In genomic region chr5:173228639-173229380, GRCh38 we compare ENCODE assay signal across 11 cellular contexts. TPM values are rescaled to one million over a fixed set of nuclear protein-coding genes. Genes with fewer than 3 reads are reported as not detected.
A peak's percentile ranks its signal among the peaks of the same experiment; 100 is the strongest.
DNase-seq lines count a peak whose midpoint lies in the region; ATAC-seq and TF ChIP-seq lines count a peak whose summit lies in the region.
"Had no signal": no experiment of that assay in that cellular context is flagged by ENCODE, and none has a peak within 500 bp of the region (broad histone marks: within the 10 kb centered on the region; RNA-seq: fewer than 3 reads in every experiment).

No MANE protein-coding gene starts in this region.

- H3K4me1 ChIP-seq in naive thymus-derived CD4-positive, alpha-beta T cell (ENCODE audit: control insufficient read depth in 2 of 2, insufficient read depth in 2 of 2, low read length in 2 of 2) = peaks cover 0 to 5% of the 10 kb centered on the region in 2 donors
- H3K4me1 ChIP-seq in urinary bladder (ENCODE audit: insufficient read depth) = no peaks in the 10 kb centered on the region
- peaks cover 3% of the 10 kb centered on the region for H3K4me1 ChIP-seq in ovary (ENCODE audit: insufficient read depth)

- peak overlapping the region; percentile 72 for H3K4me3 Mint-ChIP-seq in activated naive CD4-positive, alpha-beta T cell treated with anti-CD3 and anti-CD28 coated beads, Interleukin-2, amount 50 U/mL, for 24 hours
- peak overlapping the region; percentile 27 to 70 (median 62) for H3K4me3 Mint-ChIP-seq in naive thymus-derived CD4-positive, alpha-beta T cell

- H3K4me1 Mint-ChIP-seq in activated naive CD4-positive, alpha-beta T cell treated with anti-CD3 and anti-CD28 coated beads, Interleukin-2, amount 50 U/mL, for 24 hours = peaks cover 27% of the 10 kb centered on the region
- H3K4me1 Mint-ChIP-seq in naive thymus-derived CD4-positive, alpha-beta T cell = peaks cover 10 to 35% (median 26%) of the 10 kb centered on the region in 7 donors

- no peak for DNase-seq in activated naive CD4-positive, alpha-beta T cell treated with Interleukin-2 at 50 U/mL for 16 hours
- DNase-seq in dermis blood vessel endothelial cell (peak; percentile 37), anterior cingulate cortex (lab: John Stamatoyannopoulos, UW) (no peak), ovary (no peak)
- DNase-seq in naive thymus-derived CD4-positive, alpha-beta T cell = peak in 1 of 9 donors; percentile 17
- DNase-seq: activated CD4-positive, alpha-beta T cell treated with anti-CD3 and anti-CD28 coated beads for 48 hours had no signal

- no peaks in the 10 kb centered on the region for H3K9me3 Mint-ChIP-seq in activated naive CD4-positive, alpha-beta T cell treated with anti-CD3 and anti-CD28 coated beads, Interleukin-2, amount 50 U/mL, for 24 hours
- H3K9me3 Mint-ChIP-seq in naive thymus-derived CD4-positive, alpha-beta T cell = peaks cover 0 to 10% (median 1%) of the 10 kb centered on the region in 11 donors

- intact Hi-C loops in naive thymus-derived CD4-positive, alpha-beta T cell (cut with micrococcal nuclease) = no loop called here
- intact Hi-C loops in ovary (cut with DNase I) = no loop called here

- no peak for TF ChIP-seq CTCF in ovary (IDR thresholded peaks at IDR 0.05)

- TF ChIP-seq EP300 in ovary (IDR thresholded peaks at IDR 0.05) = no peak

- peaks cover 52% of the 10 kb centered on the region for H3K27me3 Mint-ChIP-seq in activated naive CD4-positive, alpha-beta T cell treated with anti-CD3 and anti-CD28 coated beads, Interleukin-2, amount 50 U/mL, for 24 hours
- H3K27me3 Mint-ChIP-seq in naive thymus-derived CD4-positive, alpha-beta T cell = peaks cover 60 to 81% (median 68%) of the 10 kb centered on the region in 5 donors

- no peak overlapping the region for H3K27ac ChIP-seq in naive thymus-derived CD4-positive, alpha-beta T cell (ENCODE audit: low read depth, low read length)
- H3K27ac ChIP-seq in urinary bladder (ENCODE audit: low read depth) (no peak overlapping the region), ovary (no peak overlapping the region)
- H3K27ac ChIP-seq: SJSA1 had no signal

- no peaks in the 10 kb centered on the region for H3K36me3 Mint-ChIP-seq in activated naive CD4-positive, alpha-beta T cell treated with anti-CD3 and anti-CD28 coated beads, Interleukin-2, amount 50 U/mL, for 24 hours
- H3K36me3 Mint-ChIP-seq in naive thymus-derived CD4-positive, alpha-beta T cell = peaks cover 0 to 4% (median 2%) of the 10 kb centered on the region in 5 donors

- no peak overlapping the region for H3K4me3 ChIP-seq in naive thymus-derived CD4-positive, alpha-beta T cell (ENCODE audit: low read length)
- H3K4me3 ChIP-seq in urinary bladder (ENCODE audit: low read depth, low read length) (peak overlapping the region; percentile 2), ovary (no peak overlapping the region)
- H3K4me3 ChIP-seq: SJSA1 had no signal

- CTCF ChIA-PET in naive thymus-derived CD4-positive, alpha-beta T cell (lab: Charles Lee) = no interaction called here

- ATAC-seq in naive thymus-derived CD4-positive, alpha-beta T cell = no peak
- ATAC-seq in GM19328 (IDR thresholded peaks at IDR 0.05; ENCODE audit: unreplicated experiment) = no peak

- no peaks in the 10 kb centered on the region for H3K36me3 ChIP-seq in naive thymus-derived CD4-positive, alpha-beta T cell (ENCODE audit: control insufficient read depth in 2 of 3, insufficient read depth in 3 of 3, low read length in 3 of 3)
- H3K36me3 ChIP-seq in urinary bladder (ENCODE audit: insufficient read depth) (no peaks in the 10 kb centered on the region), ovary (no peaks in the 10 kb centered on the region)
- H3K36me3 ChIP-seq: SJSA1 had no signal

- WGBS in urinary bladder = 12% methylated on average over 47 of the region's 47 CpGs
- WGBS in ovary, 3 donors = 11 to 22% (median 16%) methylated on average over 47 of the region's 47 CpGs

- H3K27ac Mint-ChIP-seq in activated naive CD4-positive, alpha-beta T cell treated with anti-CD3 and anti-CD28 coated beads, Interleukin-2, amount 50 U/mL, for 24 hours = no peak overlapping the region
- H3K27ac Mint-ChIP-seq in naive thymus-derived CD4-positive, alpha-beta T cell = peak overlapping the region in 1 of 9 donors; percentile 72

- POLR2A ChIA-PET in naive thymus-derived CD4-positive, alpha-beta T cell (lab: Charles Lee) = no interaction called here

- H3K27me3 ChIP-seq in naive thymus-derived CD4-positive, alpha-beta T cell (ENCODE audit: control insufficient read depth in 2 of 2, insufficient read depth in 2 of 2, low read length in 2 of 2) = peaks cover 0 to 12% of the 10 kb centered on the region in 2 donors
- H3K27me3 ChIP-seq in ovary = no peaks in the 10 kb centered on the region

- no peaks in the 10 kb centered on the region for H3K9me3 ChIP-seq in naive thymus-derived CD4-positive, alpha-beta T cell (ENCODE audit: control insufficient read depth in 2 of 3, low read length in 3 of 3)
- no peaks in the 10 kb centered on the region for H3K9me3 ChIP-seq in ovary

- TF ChIP-seq POLR2A in ovary (IDR thresholded peaks at IDR 0.05) = no peak

RNA-seq across cellular contexts. Expression of gene NKX2-5, which starts 6.2 kb away (rescaled TPM):
- total RNA-seq in dermis blood vessel endothelial cell (0.28 TPM in 1 of 2 replicates, not detected in the other), urinary bladder (not detected), ovary (not detected)
- not detected for total RNA-seq in naive thymus-derived CD4-positive, alpha-beta T cell
- not detected for polyA plus RNA-seq in naive thymus-derived CD4-positive, alpha-beta T cell
- polyA plus RNA-seq in urinary bladder (not detected), ovary (not detected)
- total RNA-seq: kidney epithelial cell, SJSA1 had no signal
